ENCODE assay signal across 28 cellular contexts in genomic region chr19:40251991-40252390, GRCh38. TPM values are rescaled to one million over a fixed set of nuclear protein-coding genes. Genes with fewer than 3 reads are reported as not detected.
A peak's percentile ranks its signal among the peaks of the same experiment; 100 is the strongest.
DNase-seq lines count a peak whose midpoint lies in the region; ATAC-seq and TF ChIP-seq lines count a peak whose summit lies in the region.
"Had no signal": no experiment of that assay in that cellular context is flagged by ENCODE, and none has a peak within 500 bp of the region (broad histone marks: within the 10 kb centered on the region; RNA-seq: fewer than 3 reads in every experiment).

No MANE protein-coding gene starts in this region.

- no peaks in the 10 kb centered on the region for H3K79me2 ChIP-seq in mesendoderm (ENCODE audit: control insufficient read depth, insufficient read depth, low read length)

- H3K23ac ChIP-seq in mesendoderm (ENCODE audit: low read length): no peak overlapping the region

- H3K27ac ChIP-seq in heart right ventricle (no peak overlapping the region), mesendoderm (ENCODE audit: low read depth, low read length) (no peak overlapping the region), ovary (no peak overlapping the region)
- H3K27ac ChIP-seq: 22Rv1, BLaER1, SK-N-MC had no signal

- no peak overlapping the region for H4K8ac ChIP-seq in mesendoderm (ENCODE audit: low read depth, low read length)

- no peaks in the 10 kb centered on the region for H3K9me3 Mint-ChIP-seq in WTC11
- H3K9me3 Mint-ChIP-seq: CD4-positive, alpha-beta T cell; IgD-negative memory B cell had no signal

- TF ChIP-seq CTCF in heart right ventricle (IDR thresholded peaks at IDR 0.05): no peak
- no peak for TF ChIP-seq CTCF in WTC11 (IDR thresholded peaks at IDR 0.05)
- no peak for TF ChIP-seq CTCF in ovary (IDR thresholded peaks at IDR 0.05)

- POLR2A ChIA-PET in WTC11 (lab: Charles Lee): no interaction called here

- H3K36me3 Mint-ChIP-seq in WTC11: peaks cover 23% of the 10 kb centered on the region

- DNase-seq in Right ventricle myocardium inferior (ENCODE audit: missing footprints): peak; percentile 44
- no peak for DNase-seq in heart right ventricle
- DNase-seq in WTC11 (ENCODE audit: low spot score): no peak
- DNase-seq in mesendoderm: no peak
- no peak for DNase-seq in NCI-H524 (lab: John Stamatoyannopoulos, UW)
- no peak for DNase-seq in ovary
- no peak for DNase-seq in activated T-cell treated with anti-CD3 and anti-CD28 coated beads for 4 hours
- DNase-seq: ACHN; Caco-2; CD4-positive, alpha-beta T cell; DMS 273 treated with DMSO at 0.1 percent for 48 hours; DMS79 treated with DMSO at 0.1 percent for 48 hours; NCI-H1417; NCI-H1694 treated with DMSO at 0.1 percent for 48 hours; NCI-H2081 treated with DMSO at 0.1 percent for 48 hours; NCI-H2171 treated with DMSO at 0.1 percent for 48 hours; NCI-H526; SHP77 treated with DMSO at 0.1 percent for 48 hours had no signal

- H3K4me3 Mint-ChIP-seq in WTC11: no peak overlapping the region
- H3K4me3 Mint-ChIP-seq: CD4-positive, alpha-beta T cell; IgD-negative memory B cell had no signal

- no peak overlapping the region for H4K5ac ChIP-seq in mesendoderm (ENCODE audit: low read length)

- no peak for TF ChIP-seq EP300 in ovary (IDR thresholded peaks at IDR 0.05)

- no peak overlapping the region for H2AK5ac ChIP-seq in mesendoderm (ENCODE audit: low read length)

- CTCF ChIA-PET in WTC11 (lab: Charles Lee): interaction anchor here (0.6 to 1.8 kb wide), 14 partner anchors 11 to 297 kb away, joined by 3 to 20 read pairs (median 4); partner anchors contain the start of genes C19orf47, PLD3 and TTC9B

- peaks cover 0 to 27% (median 12%) of the 10 kb centered on the region in 9 donors for H3K4me1 ChIP-seq in heart right ventricle
- H3K4me1 ChIP-seq in mesendoderm (ENCODE audit: control insufficient read depth, low read depth, low read length): no peaks in the 10 kb centered on the region
- no peaks in the 10 kb centered on the region for H3K4me1 ChIP-seq in ovary (ENCODE audit: insufficient read depth)
- H3K4me1 ChIP-seq: BLaER1, HAP-1 had no signal

- peak overlapping the region; percentile 15 for H3K56ac ChIP-seq in mesendoderm (ENCODE audit: low read length)

- WGBS in heart right ventricle, 2 donors: 73 to 79% methylated on average over 4 of the region's 4 CpGs
- WGBS in mesendoderm (ENCODE audit: extremely low coverage, insufficient coverage, low lambda C conversion rate): no CpG with 5 or more reads among the region's 4 CpGs
- 72 to 76% (median 72%) methylated on average over 4 of the region's 4 CpGs for WGBS in ovary, 3 donors

- no peak overlapping the region for H3K18ac ChIP-seq in mesendoderm (ENCODE audit: low read length)

- H3K36me3 ChIP-seq in heart right ventricle (peaks cover 0 to 78% (median 32%) of the 10 kb centered on the region in 9 donors), mesendoderm (ENCODE audit: control insufficient read depth, insufficient read depth, low read length) (peaks cover 1% of the 10 kb centered on the region), ovary (no peaks in the 10 kb centered on the region)

- peak overlapping the region; percentile 72; the same call in 1 of the 2 replicates for H3K27ac Mint-ChIP-seq in WTC11
- H3K27ac Mint-ChIP-seq: CD4-positive, alpha-beta T cell; IgD-negative memory B cell had no signal

- H3K4me3 ChIP-seq in heart right ventricle (no peak overlapping the region), mesendoderm (ENCODE audit: low read length) (no peak overlapping the region), ovary (no peak overlapping the region)
- H3K4me3 ChIP-seq: BLaER1, GM12878, HAP-1, SK-N-MC had no signal

- peaks cover 16% of the 10 kb centered on the region for H3K4me1 Mint-ChIP-seq in WTC11

- H3K4ac ChIP-seq in mesendoderm (ENCODE audit: low read depth, low read length): no peak overlapping the region

- H3K9me3 ChIP-seq in heart right ventricle (no peaks in the 10 kb centered on the region), ovary (no peaks in the 10 kb centered on the region)
- H3K9me3 ChIP-seq: BLaER1, Caco-2, HAP-1 had no signal

- no peak for ATAC-seq in Right ventricle myocardium inferior
- no peak for ATAC-seq in heart right ventricle
- ATAC-seq in WTC11: no peak
- no peak for ATAC-seq in HG03565 (IDR thresholded peaks at IDR 0.05; ENCODE audit: unreplicated experiment)
- ATAC-seq: GM12878 had no signal

- H3K4me2 ChIP-seq in mesendoderm (ENCODE audit: low read length): no peak overlapping the region
- H3K4me2 ChIP-seq: BLaER1 had no signal

- H3K79me1 ChIP-seq in mesendoderm (ENCODE audit: low read length): peaks cover 6% of the 10 kb centered on the region

- H2BK120ac ChIP-seq in mesendoderm (ENCODE audit: low read depth, low read length): no peak overlapping the region

- H3K27me3 Mint-ChIP-seq in WTC11 (ENCODE audit: low read depth): no peaks in the 10 kb centered on the region
- H3K27me3 Mint-ChIP-seq: CD4-positive, alpha-beta T cell; IgD-negative memory B cell had no signal

- H3K27me3 ChIP-seq in heart right ventricle (no peaks in the 10 kb centered on the region), mesendoderm (ENCODE audit: insufficient read depth, low read length, poor library complexity) (no peaks in the 10 kb centered on the region), ovary (no peaks in the 10 kb centered on the region)
- H3K27me3 ChIP-seq: BLaER1 had no signal

- no peak overlapping the region for H3K9ac ChIP-seq in mesendoderm (ENCODE audit: low read length)
- H3K9ac ChIP-seq: BLaER1 had no signal

- TF ChIP-seq POLR2A in ovary (IDR thresholded peaks at IDR 0.05): no peak

- intact Hi-C loops in Right ventricle myocardium inferior (cut with DNase I) (no loop called here), heart right ventricle (cut with DNase I) (no loop called here), ovary (cut with DNase I) (no loop called here)

- H2BK15ac ChIP-seq in mesendoderm (replicated peaks; ENCODE audit: low read depth): no peak overlapping the region

- no peak overlapping the region for H2BK5ac ChIP-seq in mesendoderm (ENCODE audit: low read length)

TF ChIP-seq in WTC11, 78 proteins besides CTCF, POLR2A, EP300 and RAD21 (continues in another document):
- TF ChIP-seq ZNF219 (CRISPR knock-in tag; IDR thresholded peaks at IDR 0.05; ENCODE audit: borderline replicate concordance) (no peak), NFATC4 (CRISPR knock-in tag; IDR thresholded peaks at IDR 0.05) (no peak), IRF2 (CRISPR knock-in tag; IDR thresholded peaks at IDR 0.05; ENCODE audit: borderline replicate concordance, low read depth) (no peak), ATF1 (CRISPR knock-in tag; IDR thresholded peaks at IDR 0.05) (no peak), NFE2L1 (CRISPR knock-in tag; IDR thresholded peaks at IDR 0.05) (no peak), NR1H2 (CRISPR knock-in tag; IDR thresholded peaks at IDR 0.05) (no peak), TEAD4 (CRISPR knock-in tag; IDR thresholded peaks at IDR 0.05) (no peak), ZNF317 (CRISPR knock-in tag; IDR thresholded peaks at IDR 0.05; ENCODE audit: borderline replicate concordance, low read depth) (no peak), TEAD1 (CRISPR knock-in tag; IDR thresholded peaks at IDR 0.05) (no peak), ZNF281 (CRISPR knock-in tag; IDR thresholded peaks at IDR 0.05) (no peak)
- TF ChIP-seq, protein P1, sequence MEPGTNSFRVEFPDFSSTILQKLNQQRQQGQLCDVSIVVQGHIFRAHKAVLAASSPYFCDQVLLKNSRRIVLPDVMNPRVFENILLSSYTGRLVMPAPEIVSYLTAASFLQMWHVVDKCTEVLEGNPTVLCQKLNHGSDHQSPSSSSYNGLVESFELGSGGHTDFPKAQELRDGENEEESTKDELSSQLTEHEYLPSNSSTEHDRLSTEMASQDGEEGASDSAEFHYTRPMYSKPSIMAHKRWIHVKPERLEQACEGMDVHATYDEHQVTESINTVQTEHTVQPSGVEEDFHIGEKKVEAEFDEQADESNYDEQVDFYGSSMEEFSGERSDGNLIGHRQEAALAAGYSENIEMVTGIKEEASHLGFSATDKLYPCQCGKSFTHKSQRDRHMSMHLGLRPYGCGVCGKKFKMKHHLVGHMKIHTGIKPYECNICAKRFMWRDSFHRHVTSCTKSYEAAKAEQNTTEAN (CRISPR knock-in tag; IDR thresholded peaks at IDR 0.05): no peak

RNA-seq across cellular contexts. Expression of gene CCNP, which starts 25.5 kb away (rescaled TPM):
- not detected for total RNA-seq in Right ventricle myocardium inferior
- not detected for total RNA-seq in heart right ventricle
- under 1 TPM; 0.04 to 0.15 TPM for polyA plus RNA-seq in heart right ventricle
- 0.83 to 2.4 TPM (median 1.9 TPM) in 3 replicates for total RNA-seq in WTC11 (2021)
- 0.28 TPM for polyA plus RNA-seq in mesendoderm (2013, experiment 1 of 2)
- 0.15 TPM for polyA plus RNA-seq in mesendoderm (2013, experiment 2 of 2)
- under 1 TPM; 0.35 to 0.83 (median 0.43) TPM for total RNA-seq in ovary
- under 1 TPM; 0.17 to 0.22 TPM for polyA plus RNA-seq in ovary
- total RNA-seq: HT1080, M059J had no signal
- polyA plus RNA-seq: IgD-negative memory B cell had no signal

RNA-seq across cellular contexts. Expression of gene AKT2, which starts 33.2 kb away (rescaled TPM):
- total RNA-seq in Right ventricle myocardium inferior (114 TPM), heart right ventricle (100 to 1,000 TPM; 117 to 147 (median 127) TPM), WTC11 (2021) (156 to 174 TPM (median 161 TPM) in 3 replicates), ovary (100 to 1,000 TPM in 5 of 7 donors, 10 to 100 TPM in 2; 78.4 to 160 (median 141) TPM)
- polyA plus RNA-seq in heart right ventricle (10 to 100 TPM; 56.7 to 57.6 TPM), ovary (10 to 100 TPM; 81.2 to 82.0 TPM)
- polyA plus RNA-seq in mesendoderm (2013, experiment 1 of 2): 97.3 TPM
- 103 TPM for polyA plus RNA-seq in mesendoderm (2013, experiment 2 of 2)

RNA-seq across cellular contexts. Expression of gene TTC9B, which starts 33.8 kb away (rescaled TPM):
- not detected for total RNA-seq in Right ventricle myocardium inferior
- not detected for total RNA-seq in heart right ventricle
- not detected for polyA plus RNA-seq in heart right ventricle
- 0.23 TPM in 1 of 3 replicates, not detected in the others for total RNA-seq in WTC11 (2021)
- not detected for polyA plus RNA-seq in mesendoderm (2013, experiment 1 of 2)
- polyA plus RNA-seq in mesendoderm (2013, experiment 2 of 2): not detected
- not detected for total RNA-seq in ovary
- polyA plus RNA-seq in ovary: not detected
- total RNA-seq: Caco-2; CD4-positive, alpha-beta T cell; GM12878; M059J; OCI-LY7 had no signal
- polyA plus RNA-seq: IgD-negative memory B cell had no signal
